20 cellular contexts compared by ENCODE assay signal in genomic region chr15:65208656-65209055, GRCh38. TPM values are rescaled to one million over a fixed set of nuclear protein-coding genes. Genes with fewer than 3 reads are reported as not detected.
"Had no signal": no experiment of that assay in that cellular context is flagged by ENCODE, and none has a peak within 500 bp of the region (broad histone marks: within the 10 kb centered on the region; RNA-seq: fewer than 3 reads in every experiment).

No MANE protein-coding gene starts in this region.

- H3K27ac ChIP-seq: brain microvascular endothelial cell, dorsolateral prefrontal cortex, epithelial cell of prostate, lower lobe of right lung, right atrium auricular region, skin epidermis, tibial nerve had no signal

- DNase-seq: activated B cell treated with CpG ODN at 0.5 μM for 24 hours; activated CD4-positive, alpha-beta T cell treated with anti-CD3 and anti-CD28 coated beads for 48 hours; activated CD8-positive, alpha-beta T cell treated with anti-CD3 and anti-CD28 coated beads for 36 hours; activated naive CD4-positive, alpha-beta T cell treated with anti-CD3 and anti-CD28 coated beads for 36 hours; activated T-cell treated with anti-CD3 and anti-CD28 coated beads, Interleukin-2, amount 50 U/mL, for 1 hour; brain microvascular endothelial cell; central memory CD4-positive, alpha-beta T cell; dorsolateral prefrontal cortex; foreskin fibroblast; hypothalamus; islet precursor cell; left colon; lower lobe of right lung; nephron progenitor cell; stimulated activated naive CD8-positive, alpha-beta T cell treated with anti-CD3 and anti-CD28 coated beads, Interleukin-15, Interleukin-2, amounts not matched to agents 100 U/mL and 50 U/mL, for 24 hours; substantia nigra had no signal

- H3K4me3 ChIP-seq: dorsolateral prefrontal cortex, lower lobe of right lung, right atrium auricular region, skin epidermis, tibial nerve had no signal

- H3K36me3 ChIP-seq: brain microvascular endothelial cell, lower lobe of right lung, right atrium auricular region had no signal

- H3K9me3 ChIP-seq: lower lobe of right lung, right atrium auricular region, tibial nerve had no signal

RNA-seq across cellular contexts. Expression of gene CILP, which starts 2.6 kb away (rescaled TPM):
- total RNA-seq: activated CD8-positive, alpha-beta T cell treated with anti-CD3 and anti-CD28 coated beads for 36 hours; activated naive CD4-positive, alpha-beta T cell treated with anti-CD3 and anti-CD28 coated beads for 36 hours had no signal
